ENCODE assay signal across 19 cellular contexts in the genomic region with DNA sequence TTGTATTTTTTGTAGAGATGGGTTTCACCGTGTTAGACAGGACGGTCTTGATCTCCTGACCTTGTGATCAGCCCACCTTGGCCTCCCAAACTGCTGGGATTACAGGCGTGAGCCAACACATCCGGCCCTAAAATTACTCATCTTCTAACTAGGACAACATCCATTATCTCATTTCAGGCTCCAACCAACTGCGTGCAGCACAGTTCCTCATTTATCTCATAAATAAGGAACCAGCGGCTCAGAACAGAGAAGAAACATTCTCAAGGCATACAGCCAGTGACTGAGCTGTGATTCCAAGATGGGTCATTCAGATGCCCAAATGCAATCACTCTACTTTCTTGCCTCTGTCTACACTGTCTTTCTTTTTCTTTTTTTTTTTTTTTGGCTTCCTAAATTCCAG.
DNase-seq lines count a peak whose midpoint lies in the region; ATAC-seq lines count a peak whose summit lies in the region.
"Had no signal": no experiment of that assay in that cellular context is flagged by ENCODE, and none has a peak within 500 bp of the region (broad histone marks: within the 10 kb centered on the region; RNA-seq: fewer than 3 reads in every experiment).

No MANE protein-coding gene starts in this region.

- no peaks in the 10 kb centered on the region for H3K36me3 ChIP-seq in MG63

- no peaks in the 10 kb centered on the region for H3K27me3 Mint-ChIP-seq in activated T-cell treated with anti-CD3 and anti-CD28 coated beads, Interleukin-2, amount 50 U/mL, for 72 hours (ENCODE audit: low read depth)
- H3K27me3 Mint-ChIP-seq in stimulated activated naive CD8-positive, alpha-beta T cell treated with anti-CD3 and anti-CD28 coated beads, Interleukin-15, amount 100 ng/mL, for 72 hours, result no peaks in the 10 kb centered on the region
- H3K27me3 Mint-ChIP-seq in immature natural killer cell (ENCODE audit: low read depth in 3 of 3), result peaks cover 0 to 4% (median 2%) of the 10 kb centered on the region in 3 donors
- H3K27me3 Mint-ChIP-seq: activated naive CD4-positive, alpha-beta T cell treated with anti-CD3 and anti-CD28 coated beads, Interleukin-2, amount 50 U/mL, for 24 hours; brain; stimulated activated memory B cell treated with anti-CD40 and anti-IgM and Interleukin-4, amounts not matched to agents 10 μg/mL and 1 μg/mL and 100 μg/mL, for 72 hours; type B pancreatic cell had no signal

- no peak for DNase-seq in activated T-cell treated with anti-CD3 and anti-CD28 coated beads, Interleukin-2, amount 50 U/mL, for 72 hours
- no peak for DNase-seq in activated T-cell treated with anti-CD3 and anti-CD28 coated beads, Interleukin-2, amount 50 U/mL, for 1 hour
- DNase-seq in SKM-1 (lab: John Stamatoyannopoulos, UW; ENCODE audit: unreplicated experiment), result peak; percentile 67
- DNase-seq in globus pallidus (ENCODE audit: low spot score), result peak; percentile 29
- DNase-seq in stimulated activated naive CD8-positive, alpha-beta T cell treated with anti-CD3 and anti-CD28 coated beads, Interleukin-15, amount 100 ng/mL, for 72 hours, result no peak
- DNase-seq in NCI-H2196 (lab: John Stamatoyannopoulos, UW; ENCODE audit: unreplicated experiment), result no peak
- DNase-seq in MG63, result no peak
- no peak for DNase-seq in immature natural killer cell
- DNase-seq: activated CD4-positive, alpha-beta T cell treated with anti-CD3 and anti-CD28 coated beads for 48 hours; mesendoderm; NCI-H1436; SHP77; T-helper 9 cell had no signal

- H3K4me3 Mint-ChIP-seq in activated T-cell treated with anti-CD3 and anti-CD28 coated beads, Interleukin-2, amount 50 U/mL, for 72 hours, result no peak overlapping the region
- H3K4me3 Mint-ChIP-seq in stimulated activated naive CD8-positive, alpha-beta T cell treated with anti-CD3 and anti-CD28 coated beads, Interleukin-15, amount 100 ng/mL, for 72 hours, result no peak overlapping the region
- no peak overlapping the region for H3K4me3 Mint-ChIP-seq in immature natural killer cell
- H3K4me3 Mint-ChIP-seq: activated naive CD4-positive, alpha-beta T cell treated with anti-CD3 and anti-CD28 coated beads, Interleukin-2, amount 50 U/mL, for 24 hours; brain; GM23338; stimulated activated memory B cell treated with anti-CD40 and anti-IgM and Interleukin-4, amounts not matched to agents 10 μg/mL and 1 μg/mL and 100 μg/mL, for 72 hours; type B pancreatic cell had no signal

- peaks cover 8% of the 10 kb centered on the region for H3K4me1 Mint-ChIP-seq in activated T-cell treated with anti-CD3 and anti-CD28 coated beads, Interleukin-2, amount 50 U/mL, for 72 hours (ENCODE audit: low read depth)
- H3K4me1 Mint-ChIP-seq in stimulated activated naive CD8-positive, alpha-beta T cell treated with anti-CD3 and anti-CD28 coated beads, Interleukin-15, amount 100 ng/mL, for 72 hours, result peaks cover 19% of the 10 kb centered on the region
- peaks cover 25 to 44% of the 10 kb centered on the region in 2 donors for H3K4me1 Mint-ChIP-seq in immature natural killer cell

- ATAC-seq in activated T-cell treated with anti-CD3 and anti-CD28 coated beads, Interleukin-2, amount 50 U/mL, for 72 hours (replicated peaks in 1 of 2), result no peak
- ATAC-seq in stimulated activated naive CD8-positive, alpha-beta T cell treated with anti-CD3 and anti-CD28 coated beads, Interleukin-15, amount 100 ng/mL, for 72 hours, result no peak
- ATAC-seq: A549; GM23338; stimulated activated memory B cell treated with anti-CD40 and anti-IgM and Interleukin-4, amounts not matched to agents 10 μg/mL and 1 μg/mL and 100 μg/mL, for 72 hours had no signal

- no peaks in the 10 kb centered on the region for H3K9me3 ChIP-seq in MG63
- H3K9me3 ChIP-seq: A549 had no signal

- peaks cover 5 to 6% of the 10 kb centered on the region in 2 donors for H3K9me3 Mint-ChIP-seq in activated T-cell treated with anti-CD3 and anti-CD28 coated beads, Interleukin-2, amount 50 U/mL, for 72 hours
- H3K9me3 Mint-ChIP-seq in stimulated activated naive CD8-positive, alpha-beta T cell treated with anti-CD3 and anti-CD28 coated beads, Interleukin-15, amount 100 ng/mL, for 72 hours, result peaks cover 12 to 16% of the 10 kb centered on the region in 2 donors
- no peaks in the 10 kb centered on the region for H3K9me3 Mint-ChIP-seq in immature natural killer cell
- H3K9me3 Mint-ChIP-seq: activated naive CD4-positive, alpha-beta T cell treated with anti-CD3 and anti-CD28 coated beads, Interleukin-2, amount 50 U/mL, for 24 hours; GM23338; type B pancreatic cell had no signal

- H3K36me3 Mint-ChIP-seq in activated T-cell treated with anti-CD3 and anti-CD28 coated beads, Interleukin-2, amount 50 U/mL, for 72 hours (ENCODE audit: insufficient read depth in 2 of 2), result peaks cover 16 to 48% of the 10 kb centered on the region in 2 donors
- peaks cover 44 to 48% (median 47%) of the 10 kb centered on the region in 3 donors for H3K36me3 Mint-ChIP-seq in immature natural killer cell
- H3K36me3 Mint-ChIP-seq: type B pancreatic cell had no signal

- peak overlapping the region; percentile 68 for H3K27ac Mint-ChIP-seq in activated T-cell treated with anti-CD3 and anti-CD28 coated beads, Interleukin-2, amount 50 U/mL, for 72 hours
- peak overlapping the region; percentile 72 to 85 for H3K27ac Mint-ChIP-seq in stimulated activated naive CD8-positive, alpha-beta T cell treated with anti-CD3 and anti-CD28 coated beads, Interleukin-15, amount 100 ng/mL, for 72 hours
- H3K27ac Mint-ChIP-seq in immature natural killer cell, result peak overlapping the region in 3 of 6 donors; percentile 42 to 67 (median 55)
- H3K27ac Mint-ChIP-seq: activated naive CD4-positive, alpha-beta T cell treated with anti-CD3 and anti-CD28 coated beads, Interleukin-2, amount 50 U/mL, for 24 hours; brain; GM23338; stimulated activated memory B cell treated with anti-CD40 and anti-IgM and Interleukin-4, amounts not matched to agents 10 μg/mL and 1 μg/mL and 100 μg/mL, for 72 hours; type B pancreatic cell had no signal

- H3K27me3 ChIP-seq in MG63, result no peaks in the 10 kb centered on the region

- no peak overlapping the region for H3K4me3 ChIP-seq in MG63
- H3K4me3 ChIP-seq: A549, GM23338 had no signal

Comparison
In these comparisons a context has a peak if more than half of its experiments do, and no peak if none do; other contexts are left out.
1. DNase-seq: peak in SKM-1 (single experiment) and globus pallidus (single experiment); none in activated T-cell treated with anti-CD3 and anti-CD28 coated beads, Interleukin-2, amount 50 U/mL, for 72 hours (0 of 2), activated T-cell treated with anti-CD3 and anti-CD28 coated beads, Interleukin-2, amount 50 U/mL, for 1 hour (single experiment), stimulated activated naive CD8-positive, alpha-beta T cell treated with anti-CD3 and anti-CD28 coated beads, Interleukin-15, amount 100 ng/mL, for 72 hours (0 of 2), NCI-H2196 (single experiment), MG63 (single experiment) and immature natural killer cell (0 of 3).